12 cellular contexts compared by ENCODE assay signal in the genomic region with DNA sequence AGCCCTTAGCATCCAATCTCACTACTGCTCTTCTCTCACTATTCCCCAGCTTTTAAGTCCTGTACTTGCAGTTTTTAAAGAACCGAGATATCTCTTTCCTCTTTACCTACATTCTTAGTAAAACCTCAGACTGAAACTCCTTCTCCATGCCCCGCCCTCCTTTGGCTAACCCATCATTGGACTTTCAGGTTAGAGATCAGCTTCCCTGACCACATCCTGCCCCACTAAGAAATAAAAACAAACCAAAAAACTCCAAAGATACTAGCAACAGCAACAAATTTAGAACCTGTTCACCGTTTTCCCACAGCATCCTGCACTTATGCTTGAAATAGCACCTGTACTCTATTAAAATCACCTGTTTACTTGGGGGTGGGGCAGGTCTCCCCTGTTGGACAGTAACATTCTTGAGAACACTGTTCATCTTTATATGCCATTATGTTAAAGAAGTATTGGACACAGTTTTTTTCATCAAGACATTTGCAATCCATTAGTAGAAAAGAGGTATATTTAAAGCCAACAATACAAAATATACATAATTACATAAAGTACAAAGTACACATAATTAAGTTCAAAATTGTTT. TPM values are rescaled to one million over a fixed set of nuclear protein-coding genes. Genes with fewer than 3 reads are reported as not detected.
A peak's percentile ranks its signal among the peaks of the same experiment; 100 is the strongest.
DNase-seq lines count a peak whose midpoint lies in the region; ATAC-seq and TF ChIP-seq lines count a peak whose summit lies in the region.
"Had no signal": no experiment of that assay in that cellular context is flagged by ENCODE, and none has a peak within 500 bp of the region (broad histone marks: within the 10 kb centered on the region; RNA-seq: fewer than 3 reads in every experiment).

No MANE protein-coding gene starts in this region.

- H2AFZ ChIP-seq in DND-41 (ENCODE audit: low read depth, low read length): no peak overlapping the region
- no peak overlapping the region for H2AFZ ChIP-seq in smooth muscle cell (ENCODE audit: low read depth)
- H2AFZ ChIP-seq: GM23338 had no signal

- H3K4me1 ChIP-seq in DND-41 (ENCODE audit: insufficient read depth, low read length): peaks cover 27% of the 10 kb centered on the region
- H3K4me1 ChIP-seq in smooth muscle cell (ENCODE audit: low read depth): no peaks in the 10 kb centered on the region

- H3K36me3 ChIP-seq in DND-41 (ENCODE audit: insufficient read depth, low read length): no peaks in the 10 kb centered on the region
- no peaks in the 10 kb centered on the region for H3K36me3 ChIP-seq in smooth muscle cell (ENCODE audit: low read depth)
- H3K36me3 ChIP-seq: MG63 had no signal

- peak; percentile 87 for DNase-seq in DND-41
- peak in 4 of 5 donors; percentile 6 to 91 (median 34) for DNase-seq in T-helper 1 cell
- no peak for DNase-seq in smooth muscle cell (lab: John Stamatoyannopoulos, UW; ENCODE audit: unreplicated experiment)
- no peak for DNase-seq in SK-N-DZ (ENCODE audit: low spot score)
- no peak for DNase-seq in COR-L47 (lab: John Stamatoyannopoulos, UW)
- DNase-seq: MG63, posterior cingulate gyrus, trophoblast cell had no signal

- H3K27ac ChIP-seq in DND-41 (ENCODE audit: low read length) (peak overlapping the region; percentile 61), smooth muscle cell (ENCODE audit: low read depth) (no peak overlapping the region)

- no peak overlapping the region for H3K4me3 ChIP-seq in DND-41 (ENCODE audit: low read depth in 1 of 2, low read length in 2 of 2)
- H3K4me3 ChIP-seq in smooth muscle cell: no peak overlapping the region
- H3K4me3 ChIP-seq: GM23338, MG63 had no signal

- no peaks in the 10 kb centered on the region for H3K27me3 Mint-ChIP-seq in activated naive CD8-positive, alpha-beta T cell

- no peaks in the 10 kb centered on the region for H3K79me2 ChIP-seq in DND-41 (ENCODE audit: insufficient read depth, low read length)
- H3K79me2 ChIP-seq in smooth muscle cell (ENCODE audit: low read depth): no peaks in the 10 kb centered on the region

- H3F3A ChIP-seq in smooth muscle cell (ENCODE audit: low read depth): no peaks in the 10 kb centered on the region

- H3K4me3 Mint-ChIP-seq in activated naive CD8-positive, alpha-beta T cell: peak overlapping the region; percentile 25
- H3K4me3 Mint-ChIP-seq: GM23338 had no signal

- H3K9ac ChIP-seq in DND-41 (ENCODE audit: low read depth, low read length) (no peak overlapping the region), smooth muscle cell (ENCODE audit: low read depth) (no peak overlapping the region)

- H3K4me2 ChIP-seq in DND-41 (ENCODE audit: insufficient read depth, low read length) (peak overlapping the region; percentile 49), smooth muscle cell (no peak overlapping the region)
- H3K4me2 ChIP-seq: GM23338 had no signal

- H3K4me1 Mint-ChIP-seq in activated naive CD8-positive, alpha-beta T cell (ENCODE audit: low read depth): peaks cover 24% of the 10 kb centered on the region
- H3K4me1 Mint-ChIP-seq: GM23338 had no signal

- H3K27me3 ChIP-seq in DND-41 (ENCODE audit: insufficient read depth, low read length, poor library complexity) (no peaks in the 10 kb centered on the region), smooth muscle cell (ENCODE audit: low read depth) (no peaks in the 10 kb centered on the region)
- H3K27me3 ChIP-seq: MG63 had no signal

- peak overlapping the region; percentile 24 for H3K27ac Mint-ChIP-seq in activated naive CD8-positive, alpha-beta T cell
- H3K27ac Mint-ChIP-seq: GM23338 had no signal

- no peaks in the 10 kb centered on the region for H3K9me3 ChIP-seq in DND-41 (ENCODE audit: insufficient read depth, low read length, severe bottlenecking)
- H3K9me3 ChIP-seq in smooth muscle cell (replicated peaks; ENCODE audit: low read depth): no peaks in the 10 kb centered on the region
- H3K9me3 ChIP-seq: MG63 had no signal

- 90% methylated on average over 3 of the region's 3 CpGs for WGBS in smooth muscle cell (ENCODE audit: low lambda C conversion rate)

- H3K9me3 Mint-ChIP-seq in activated naive CD8-positive, alpha-beta T cell (ENCODE audit: low read depth): no peaks in the 10 kb centered on the region
- H3K9me3 Mint-ChIP-seq: GM23338 had no signal

- H4K20me1 ChIP-seq in DND-41 (ENCODE audit: insufficient read depth, low read length): no peaks in the 10 kb centered on the region
- H4K20me1 ChIP-seq in smooth muscle cell (ENCODE audit: low read depth): no peaks in the 10 kb centered on the region

- TF ChIP-seq CTCF in DND-41 (IDR thresholded peaks at IDR 0.05; ENCODE audit: borderline replicate concordance, extremely low read depth, low read length, poor library complexity, severe bottlenecking) (no peak), smooth muscle cell (IDR thresholded peaks at IDR 0.05; ENCODE audit: borderline replicate concordance, insufficient read depth, poor library complexity, severe bottlenecking) (no peak)

- peak; percentile 95 for ATAC-seq in DND-41 (ENCODE audit: insufficient read depth, low read depth)
- peak; percentile 72 for ATAC-seq in GM21576 (IDR thresholded peaks at IDR 0.05; ENCODE audit: unreplicated experiment)
- ATAC-seq in GM21528 (IDR thresholded peaks at IDR 0.05; ENCODE audit: low FRiP score, unreplicated experiment): no peak
- ATAC-seq: GM23338 had no signal

- no peaks in the 10 kb centered on the region for H3K36me3 Mint-ChIP-seq in activated naive CD8-positive, alpha-beta T cell

RNA-seq across cellular contexts. Expression of a gene that starts 16.3 kb away (rescaled TPM):
- total RNA-seq in smooth muscle cell: 39.8 and 41.7 TPM in 2 replicates
- polyA plus RNA-seq in smooth muscle cell: 21.7 and 22.7 TPM in 2 replicates
- 29.6 and 33.9 TPM in 2 replicates for polyA plus RNA-seq in SK-N-DZ (2014; cell fraction: cytosol; rRNA removed)
- polyA plus RNA-seq in SK-N-DZ (2014; cell fraction: nucleus; rRNA removed): 16.7 and 24.0 TPM in 2 replicates

Comparison
In these comparisons a context has a peak if more than half of its experiments do, and no peak if none do; other contexts are left out.
1. DNase-seq: peak in DND-41 (single experiment) and T-helper 1 cell (4 of 5); none in smooth muscle cell (single experiment), SK-N-DZ (single experiment) and COR-L47 (single experiment).